ENCODE assay signal across 1 cellular context in genomic region chr4:10741221-10741620, GRCh38.
TF ChIP-seq lines count a peak whose summit lies in the region.

No MANE protein-coding gene starts in this region.

TF ChIP-seq in GM12878, 131 proteins besides CTCF, POLR2A, EP300 and RAD21:
- TF ChIP-seq, protein P1, sequence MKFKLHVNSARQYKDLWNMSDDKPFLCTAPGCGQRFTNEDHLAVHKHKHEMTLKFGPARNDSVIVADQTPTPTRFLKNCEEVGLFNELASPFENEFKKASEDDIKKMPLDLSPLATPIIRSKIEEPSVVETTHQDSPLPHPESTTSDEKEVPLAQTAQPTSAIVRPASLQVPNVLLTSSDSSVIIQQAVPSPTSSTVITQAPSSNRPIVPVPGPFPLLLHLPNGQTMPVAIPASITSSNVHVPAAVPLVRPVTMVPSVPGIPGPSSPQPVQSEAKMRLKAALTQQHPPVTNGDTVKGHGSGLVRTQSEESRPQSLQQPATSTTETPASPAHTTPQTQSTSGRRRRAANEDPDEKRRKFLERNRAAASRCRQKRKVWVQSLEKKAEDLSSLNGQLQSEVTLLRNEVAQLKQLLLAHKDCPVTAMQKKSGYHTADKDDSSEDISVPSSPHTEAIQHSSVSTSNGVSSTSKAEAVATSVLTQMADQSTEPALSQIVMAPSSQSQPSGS (IDR thresholded peaks at IDR 0.05; ENCODE audit: low read length): no peak
- no peak for TF ChIP-seq CHD4 (IDR thresholded peaks at IDR 0.05)
- TF ChIP-seq EZH2 (IDR thresholded peaks at IDR 0.05; ENCODE audit: borderline replicate concordance, control insufficient read depth, low read depth, low read length): no peak
- TF ChIP-seq TCF3 (IDR thresholded peaks at IDR 0.05; ENCODE audit: borderline replicate concordance, insufficient read depth, low read depth, low read length): no peak
- TF ChIP-seq, protein P2, sequence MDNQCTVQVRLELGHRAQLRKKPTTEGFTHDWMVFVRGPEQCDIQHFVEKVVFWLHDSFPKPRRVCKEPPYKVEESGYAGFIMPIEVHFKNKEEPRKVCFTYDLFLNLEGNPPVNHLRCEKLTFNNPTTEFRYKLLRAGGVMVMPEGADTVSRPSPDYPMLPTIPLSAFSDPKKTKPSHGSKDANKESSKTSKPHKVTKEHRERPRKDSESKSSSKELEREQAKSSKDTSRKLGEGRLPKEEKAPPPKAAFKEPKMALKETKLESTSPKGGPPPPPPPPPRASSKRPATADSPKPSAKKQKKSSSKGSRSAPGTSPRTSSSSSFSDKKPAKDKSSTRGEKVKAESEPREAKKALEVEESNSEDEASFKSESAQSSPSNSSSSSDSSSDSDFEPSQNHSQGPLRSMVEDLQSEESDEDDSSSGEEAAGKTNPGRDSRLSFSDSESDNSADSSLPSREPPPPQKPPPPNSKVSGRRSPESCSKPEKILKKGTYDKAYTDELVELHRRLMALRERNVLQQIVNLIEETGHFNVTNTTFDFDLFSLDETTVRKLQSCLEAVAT (IDR thresholded peaks at IDR 0.05): no peak
- TF ChIP-seq, protein P3, sequence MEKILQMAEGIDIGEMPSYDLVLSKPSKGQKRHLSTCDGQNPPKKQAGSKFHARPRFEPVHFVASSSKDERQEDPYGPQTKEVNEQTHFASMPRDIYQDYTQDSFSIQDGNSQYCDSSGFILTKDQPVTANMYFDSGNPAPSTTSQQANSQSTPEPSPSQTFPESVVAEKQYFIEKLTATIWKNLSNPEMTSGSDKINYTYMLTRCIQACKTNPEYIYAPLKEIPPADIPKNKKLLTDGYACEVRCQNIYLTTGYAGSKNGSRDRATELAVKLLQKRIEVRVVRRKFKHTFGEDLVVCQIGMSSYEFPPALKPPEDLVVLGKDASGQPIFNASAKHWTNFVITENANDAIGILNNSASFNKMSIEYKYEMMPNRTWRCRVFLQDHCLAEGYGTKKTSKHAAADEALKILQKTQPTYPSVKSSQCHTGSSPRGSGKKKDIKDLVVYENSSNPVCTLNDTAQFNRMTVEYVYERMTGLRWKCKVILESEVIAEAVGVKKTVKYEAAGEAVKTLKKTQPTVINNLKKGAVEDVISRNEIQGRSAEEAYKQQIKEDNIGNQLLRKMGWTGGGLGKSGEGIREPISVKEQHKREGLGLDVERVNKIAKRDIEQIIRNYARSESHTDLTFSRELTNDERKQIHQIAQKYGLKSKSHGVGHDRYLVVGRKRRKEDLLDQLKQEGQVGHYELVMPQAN (conservative IDR thresholded peaks at IDR 0.05): no peak
- TF ChIP-seq, protein P4, sequence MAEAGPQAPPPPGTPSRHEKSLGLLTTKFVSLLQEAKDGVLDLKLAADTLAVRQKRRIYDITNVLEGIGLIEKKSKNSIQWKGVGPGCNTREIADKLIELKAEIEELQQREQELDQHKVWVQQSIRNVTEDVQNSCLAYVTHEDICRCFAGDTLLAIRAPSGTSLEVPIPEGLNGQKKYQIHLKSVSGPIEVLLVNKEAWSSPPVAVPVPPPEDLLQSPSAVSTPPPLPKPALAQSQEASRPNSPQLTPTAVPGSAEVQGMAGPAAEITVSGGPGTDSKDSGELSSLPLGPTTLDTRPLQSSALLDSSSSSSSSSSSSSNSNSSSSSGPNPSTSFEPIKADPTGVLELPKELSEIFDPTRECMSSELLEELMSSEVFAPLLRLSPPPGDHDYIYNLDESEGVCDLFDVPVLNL (IDR thresholded peaks at IDR 0.05; ENCODE audit: low read depth, low read length): no peak
- TF ChIP-seq, protein P5, sequence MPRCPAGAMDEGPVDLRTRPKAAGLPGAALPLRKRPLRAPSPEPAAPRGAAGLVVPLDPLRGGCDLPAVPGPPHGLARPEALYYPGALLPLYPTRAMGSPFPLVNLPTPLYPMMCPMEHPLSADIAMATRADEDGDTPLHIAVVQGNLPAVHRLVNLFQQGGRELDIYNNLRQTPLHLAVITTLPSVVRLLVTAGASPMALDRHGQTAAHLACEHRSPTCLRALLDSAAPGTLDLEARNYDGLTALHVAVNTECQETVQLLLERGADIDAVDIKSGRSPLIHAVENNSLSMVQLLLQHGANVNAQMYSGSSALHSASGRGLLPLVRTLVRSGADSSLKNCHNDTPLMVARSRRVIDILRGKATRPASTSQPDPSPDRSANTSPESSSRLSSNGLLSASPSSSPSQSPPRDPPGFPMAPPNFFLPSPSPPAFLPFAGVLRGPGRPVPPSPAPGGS (IDR thresholded peaks at IDR 0.05; ENCODE audit: borderline replicate concordance, insufficient read depth, low read depth, low read length, poor library complexity, severe bottlenecking): no peak
- no peak for TF ChIP-seq TBL1XR1 (IDR thresholded peaks at IDR 0.05; ENCODE audit: low read depth, low read length)
- TF ChIP-seq MXI1 (IDR thresholded peaks at IDR 0.05; ENCODE audit: low read depth, low read length): no peak
- TF ChIP-seq, protein P6, sequence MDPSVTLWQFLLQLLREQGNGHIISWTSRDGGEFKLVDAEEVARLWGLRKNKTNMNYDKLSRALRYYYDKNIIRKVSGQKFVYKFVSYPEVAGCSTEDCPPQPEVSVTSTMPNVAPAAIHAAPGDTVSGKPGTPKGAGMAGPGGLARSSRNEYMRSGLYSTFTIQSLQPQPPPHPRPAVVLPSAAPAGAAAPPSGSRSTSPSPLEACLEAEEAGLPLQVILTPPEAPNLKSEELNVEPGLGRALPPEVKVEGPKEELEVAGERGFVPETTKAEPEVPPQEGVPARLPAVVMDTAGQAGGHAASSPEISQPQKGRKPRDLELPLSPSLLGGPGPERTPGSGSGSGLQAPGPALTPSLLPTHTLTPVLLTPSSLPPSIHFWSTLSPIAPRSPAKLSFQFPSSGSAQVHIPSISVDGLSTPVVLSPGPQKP (IDR thresholded peaks at IDR 0.05; ENCODE audit: low read depth, low read length): no peak
- TF ChIP-seq, protein P7, sequence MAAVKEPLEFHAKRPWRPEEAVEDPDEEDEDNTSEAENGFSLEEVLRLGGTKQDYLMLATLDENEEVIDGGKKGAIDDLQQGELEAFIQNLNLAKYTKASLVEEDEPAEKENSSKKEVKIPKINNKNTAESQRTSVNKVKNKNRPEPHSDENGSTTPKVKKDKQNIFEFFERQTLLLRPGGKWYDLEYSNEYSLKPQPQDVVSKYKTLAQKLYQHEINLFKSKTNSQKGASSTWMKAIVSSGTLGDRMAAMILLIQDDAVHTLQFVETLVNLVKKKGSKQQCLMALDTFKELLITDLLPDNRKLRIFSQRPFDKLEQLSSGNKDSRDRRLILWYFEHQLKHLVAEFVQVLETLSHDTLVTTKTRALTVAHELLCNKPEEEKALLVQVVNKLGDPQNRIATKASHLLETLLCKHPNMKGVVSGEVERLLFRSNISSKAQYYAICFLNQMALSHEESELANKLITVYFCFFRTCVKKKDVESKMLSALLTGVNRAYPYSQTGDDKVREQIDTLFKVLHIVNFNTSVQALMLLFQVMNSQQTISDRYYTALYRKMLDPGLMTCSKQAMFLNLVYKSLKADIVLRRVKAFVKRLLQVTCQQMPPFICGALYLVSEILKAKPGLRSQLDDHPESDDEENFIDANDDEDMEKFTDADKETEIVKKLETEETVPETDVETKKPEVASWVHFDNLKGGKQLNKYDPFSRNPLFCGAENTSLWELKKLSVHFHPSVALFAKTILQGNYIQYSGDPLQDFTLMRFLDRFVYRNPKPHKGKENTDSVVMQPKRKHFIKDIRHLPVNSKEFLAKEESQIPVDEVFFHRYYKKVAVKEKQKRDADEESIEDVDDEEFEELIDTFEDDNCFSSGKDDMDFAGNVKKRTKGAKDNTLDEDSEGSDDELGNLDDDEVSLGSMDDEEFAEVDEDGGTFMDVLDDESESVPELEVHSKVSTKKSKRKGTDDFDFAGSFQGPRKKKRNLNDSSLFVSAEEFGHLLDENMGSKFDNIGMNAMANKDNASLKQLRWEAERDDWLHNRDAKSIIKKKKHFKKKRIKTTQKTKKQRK (IDR thresholded peaks at IDR 0.05; ENCODE audit: low read depth, low read length): no peak
- no peak for TF ChIP-seq ATF7 (IDR thresholded peaks at IDR 0.05; ENCODE audit: low read depth)
- no peak for TF ChIP-seq KDM1A (IDR thresholded peaks at IDR 0.05; ENCODE audit: borderline replicate concordance)
- no peak for TF ChIP-seq RFX5 (IDR thresholded peaks at IDR 0.05; ENCODE audit: low read depth, low read length)
- no peak for TF ChIP-seq TCF12 (IDR thresholded peaks at IDR 0.05; ENCODE audit: low read depth, low read length)
- TF ChIP-seq USF2 (IDR thresholded peaks at IDR 0.05; ENCODE audit: borderline replicate concordance, low read depth, low read length): no peak
- no peak for TF ChIP-seq CHD2 (IDR thresholded peaks at IDR 0.05; ENCODE audit: borderline replicate concordance, low read depth, low read length)
- TF ChIP-seq SREBF2 (IDR thresholded peaks at IDR 0.05; ENCODE audit: low read length): no peak
TF ChIP-seq in GM12878: peak in this region for 0.
